In genomic region chr10:23351914-23352313, GRCh38 we compare ENCODE assay signal across 24 cellular contexts. TPM values are rescaled to one million over a fixed set of nuclear protein-coding genes. Genes with fewer than 3 reads are reported as not detected.
DNase-seq lines count a peak whose midpoint lies in the region; ATAC-seq and TF ChIP-seq lines count a peak whose summit lies in the region.
"Had no signal": no experiment of that assay in that cellular context is flagged by ENCODE, and none has a peak within 500 bp of the region (broad histone marks: within the 10 kb centered on the region; RNA-seq: fewer than 3 reads in every experiment).

No MANE protein-coding gene starts in this region.

- no peak overlapping the region for H3K4me3 Mint-ChIP-seq in MCF 10A (ENCODE audit: unreplicated experiment)
- H3K4me3 Mint-ChIP-seq: activated CD8-positive, alpha-beta memory T cell treated with anti-CD3 and anti-CD28 coated beads, Interleukin-2, amount 10 ng/mL, durations not matched to agents 7 days and 5 days; CD8-positive, alpha-beta T cell; dendritic cell treated with granulocyte-macrophage colony-stimulating factor and Interleukin-4, amounts not matched to agents 40 ng/mL and 50 ng/mL, for 4 days; T-helper 2 cell treated with Interferon-gamma antibody and Interleukin-4, amounts not matched to agents 5 μg/mL and 100 μg/mL, for 36 hours had no signal

- DNase-seq in MCF 10A (ENCODE audit: unreplicated experiment) (peak; percentile 82), breast epithelium (ENCODE audit: low spot score in 2 of 2) (no peak), RWPE2 (ENCODE audit: low spot score) (no peak), fibroblast of mammary gland (ENCODE audit: low read depth) (peak; percentile 75), NCI-H510A (lab: John Stamatoyannopoulos, UW) (no peak), erythroblast (lab: John Stamatoyannopoulos, UW) (no peak)
- DNase-seq: activated CD8-positive, alpha-beta memory T cell treated with anti-CD3 and anti-CD28 coated beads, Interleukin-2, amount 10 ng/mL, durations not matched to agents 7 days and 5 days; CD8-positive, alpha-beta T cell; DND-41; NCI-H146; NK-92 treated with Interleukin-12 subunit alpha and Interleukin-12 subunit beta, amount 100 ng/mL, for 24 hours; Right ventricle myocardium superior had no signal

- H3K27ac Mint-ChIP-seq in MCF 10A (ENCODE audit: low read depth, unreplicated experiment) = peak overlapping the region; percentile 91
- H3K27ac Mint-ChIP-seq: activated CD8-positive, alpha-beta memory T cell treated with anti-CD3 and anti-CD28 coated beads, Interleukin-2, amount 10 ng/mL, durations not matched to agents 7 days and 5 days; CD8-positive, alpha-beta T cell; dendritic cell treated with granulocyte-macrophage colony-stimulating factor and Interleukin-4, amounts not matched to agents 40 ng/mL and 50 ng/mL, for 4 days; T-helper 2 cell treated with Interferon-gamma antibody and Interleukin-4, amounts not matched to agents 5 μg/mL and 100 μg/mL, for 36 hours had no signal

- intact Hi-C loops in MCF 10A (cut with micrococcal nuclease) = no loop called here
- intact Hi-C loops in breast epithelium (cut with DNase I; ENCODE audit: low total_unique reads) = no loop called here

- TF ChIP-seq CTCF in MCF 10A (IDR thresholded peaks at IDR 0.05; ENCODE audit: unreplicated experiment) = no peak
- TF ChIP-seq CTCF in breast epithelium (IDR thresholded peaks at IDR 0.05) = no peak
- no peak for TF ChIP-seq CTCF in RWPE2 (IDR thresholded peaks at IDR 0.05; ENCODE audit: poor library complexity, severe bottlenecking)
- no peak for TF ChIP-seq CTCF in fibroblast of mammary gland (conservative IDR thresholded peaks at IDR 0.05; ENCODE audit: control insufficient read depth, insufficient read depth, low read depth, low read length)

- H3K4me1 ChIP-seq in breast epithelium (no peaks in the 10 kb centered on the region), RWPE2 (ENCODE audit: insufficient read depth, poor library complexity, severe bottlenecking) (peaks cover 23% of the 10 kb centered on the region)
- H3K4me1 ChIP-seq: A549, parathyroid adenoma had no signal

- H3K27me3 Mint-ChIP-seq in MCF 10A (ENCODE audit: insufficient read depth, unreplicated experiment) = no peaks in the 10 kb centered on the region

- H3K36me3 ChIP-seq in breast epithelium (no peaks in the 10 kb centered on the region), RWPE2 (ENCODE audit: low read depth) (no peaks in the 10 kb centered on the region)
- H3K36me3 ChIP-seq: esophagus muscularis mucosa, tibial nerve had no signal

- H3K4me3 ChIP-seq in breast epithelium (no peak overlapping the region), RWPE2 (ENCODE audit: severe bottlenecking) (no peak overlapping the region), fibroblast of mammary gland (ENCODE audit: control insufficient read depth, low read depth, low read length) (no peak overlapping the region)
- H3K4me3 ChIP-seq: A549, esophagus muscularis mucosa, smooth muscle cell, tibial nerve had no signal

- no peaks in the 10 kb centered on the region for H3K9me3 ChIP-seq in breast epithelium
- no peaks in the 10 kb centered on the region for H3K9me3 ChIP-seq in RWPE2 (ENCODE audit: severe bottlenecking)
- H3K9me3 ChIP-seq: A549, esophagus muscularis mucosa, tibial nerve had no signal

- H3K27me3 ChIP-seq in breast epithelium = no peaks in the 10 kb centered on the region
- no peaks in the 10 kb centered on the region for H3K27me3 ChIP-seq in RWPE2 (ENCODE audit: insufficient read depth, poor library complexity, severe bottlenecking)
- H3K27me3 ChIP-seq: tibial nerve had no signal

- CTCF ChIA-PET in MCF 10A (lab: Yijun Ruan, JAX) = interaction anchor here (0.6 to 1.1 kb wide), 3 partner anchors 9 to 87 kb away, joined by 3 to 5 read pairs (median 3); partner anchors contain the start of gene OTUD1

- TF ChIP-seq POLR2A in breast epithelium (IDR thresholded peaks at IDR 0.05) = no peak
- TF ChIP-seq POLR2A in erythroblast (IDR thresholded peaks at IDR 0.05; ENCODE audit: low read length) = no peak
- TF ChIP-seq POLR2A in GM18505 (IDR thresholded peaks at IDR 0.05; ENCODE audit: borderline replicate concordance, extremely low read depth, insufficient read depth, insufficient read length) = no peak

- H3K27ac ChIP-seq in breast epithelium (no peak overlapping the region), RWPE2 (ENCODE audit: poor library complexity, severe bottlenecking) (peak overlapping the region; percentile 72)
- H3K27ac ChIP-seq: A549, esophagus muscularis mucosa, HL-60, KMS-11, parathyroid adenoma, tibial nerve had no signal

- ATAC-seq in RWPE2 (ENCODE audit: low read depth) (peak; percentile 95), GM19452 (IDR thresholded peaks at IDR 0.05; ENCODE audit: unreplicated experiment) (no peak), GM18505 (IDR thresholded peaks at IDR 0.05; ENCODE audit: unreplicated experiment) (no peak)
- ATAC-seq: A549; activated CD8-positive, alpha-beta memory T cell treated with anti-CD3 and anti-CD28 coated beads, Interleukin-2, amount 10 ng/mL, durations not matched to agents 7 days and 5 days; CD8-positive, alpha-beta T cell had no signal

- no peaks in the 10 kb centered on the region for H3K36me3 Mint-ChIP-seq in MCF 10A (ENCODE audit: insufficient read depth, unreplicated experiment)
- H3K36me3 Mint-ChIP-seq: activated CD8-positive, alpha-beta memory T cell treated with anti-CD3 and anti-CD28 coated beads, Interleukin-2, amount 10 ng/mL, durations not matched to agents 7 days and 5 days; CD8-positive, alpha-beta T cell had no signal

- no TSS peak for BruUV-seq in MCF 10A (replicated peaks; lab: Mats Ljungman, UMichigan)

- peaks cover 16% of the 10 kb centered on the region for H3K4me1 Mint-ChIP-seq in MCF 10A (ENCODE audit: insufficient read depth, unreplicated experiment)
- H3K4me1 Mint-ChIP-seq: activated CD8-positive, alpha-beta memory T cell treated with anti-CD3 and anti-CD28 coated beads, Interleukin-2, amount 10 ng/mL, durations not matched to agents 7 days and 5 days had no signal

- H3K9me3 Mint-ChIP-seq in MCF 10A (ENCODE audit: unreplicated experiment) = no peaks in the 10 kb centered on the region
- H3K9me3 Mint-ChIP-seq: CD8-positive, alpha-beta T cell; T-helper 2 cell treated with Interferon-gamma antibody and Interleukin-4, amounts not matched to agents 5 μg/mL and 100 μg/mL, for 36 hours had no signal

- POLR2A ChIA-PET in MCF 10A (lab: Yijun Ruan, JAX) = interaction anchor here (0.6 to 2.1 kb wide), 8 partner anchors 11 to 96 kb away, joined by 3 to 8 read pairs (median 4); no protein-coding TSS in a partner anchor

RNA-seq across cellular contexts. Expression of gene C10orf67, which starts 7.3 kb away (rescaled TPM):
- total RNA-seq in MCF 10A (2022) (0.15 and 0.21 TPM in 2 replicates), breast epithelium (under 1 TPM in 1 of 3 donors, not detected in 2; 0.29 TPM)
- total RNA-seq: CD8-positive, alpha-beta T cell; esophagus muscularis mucosa; myocyte; smooth muscle cell had no signal

Comparison
In these comparisons a context has a peak if more than half of its experiments do, and no peak if none do; other contexts are left out.
1. DNase-seq: peak in MCF 10A (single experiment) and fibroblast of mammary gland (single experiment); none in breast epithelium (0 of 2), RWPE2 (single experiment), NCI-H510A (single experiment) and erythroblast (0 of 2).